In the genomic region with DNA sequence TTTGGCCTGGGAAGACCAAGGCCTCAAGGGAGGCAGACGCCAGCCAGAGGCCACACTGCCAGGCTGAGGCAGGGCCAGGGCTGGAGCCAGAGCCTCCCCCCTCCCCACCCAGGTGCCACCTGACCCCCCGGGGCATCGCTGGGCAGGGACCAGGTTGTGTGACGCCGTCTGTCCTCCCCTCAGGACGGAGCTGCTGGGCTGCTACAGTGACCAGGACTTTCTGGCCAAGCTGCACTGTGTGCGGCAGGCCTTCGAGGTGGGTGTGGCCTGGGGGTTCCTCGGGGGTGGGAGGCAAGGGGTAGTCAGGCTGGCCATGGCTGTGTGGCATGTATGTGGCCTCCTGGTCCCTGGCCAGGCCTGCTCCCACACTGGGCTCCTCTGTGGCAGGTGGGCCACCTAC, we compare ENCODE assay signal across 24 cellular contexts.
"Had no signal": no experiment of that assay in that cellular context is flagged by ENCODE, and none has a peak within 500 bp of the region (broad histone marks: within the 10 kb centered on the region; RNA-seq: fewer than 3 reads in every experiment).

No MANE protein-coding gene starts in this region.

- ATAC-seq: foreskin keratinocyte; gastroesophageal sphincter; heart left ventricle; left lung; naive thymus-derived CD4-positive, alpha-beta T cell; pancreas; sciatic nerve; stimulated activated effector memory CD8-positive, alpha-beta T cell treated with anti-CD3 and anti-CD28 coated beads, Interleukin-12 subunit alpha, Interleukin-12 subunit beta, amount 100 ng/mL, for 72 hours had no signal

- H3K4me3 ChIP-seq: esophagus muscularis mucosa, gastroesophageal sphincter, heart left ventricle, hepatocyte, left lung, pancreas, smooth muscle cell, stomach, thyroid gland had no signal

- H3K9me3 ChIP-seq: esophagus muscularis mucosa, gastroesophageal sphincter, heart left ventricle, left lung, pancreas, stomach, thyroid gland had no signal

- H3K79me2 ChIP-seq: hepatocyte had no signal

- DNase-seq: cerebellar nuclear complex; cortex of kidney; foreskin keratinocyte; heart left ventricle; kidney; left lung; mesenchymal stem cell; midbrain; naive thymus-derived CD4-positive, alpha-beta T cell; occipital lobe; retina; stimulated activated CD4-positive, alpha-beta T cell treated with anti-CD3 and anti-CD28 coated beads, Interleukin-2, amount 100 ng/mL, for 24 hours; stimulated activated CD4-positive, alpha-beta T cell treated with anti-CD3 and anti-CD28 coated beads, Interleukin-4, amount 100 ng/mL, for 24 hours; stimulated activated naive CD4-positive, alpha-beta T cell treated with Interleukin-2 at 50 U/mL for 16 hours; stomach; thyroid gland had no signal

- H2AFZ ChIP-seq: hepatocyte had no signal

- H3K4me1 ChIP-seq: esophagus muscularis mucosa, foreskin keratinocyte, gastroesophageal sphincter, pancreas, thyroid gland had no signal

- H3K4me2 ChIP-seq: hepatocyte, smooth muscle cell had no signal

- H3K27ac ChIP-seq: epithelial cell of prostate, esophagus muscularis mucosa, foreskin keratinocyte, gastroesophageal sphincter, heart left ventricle, hepatocyte, left lung, pancreas, stomach, thyroid gland had no signal

- FAIRE-seq: kidney, pancreas had no signal

- H3K27me3 ChIP-seq: esophagus muscularis mucosa, foreskin keratinocyte, gastroesophageal sphincter, heart left ventricle, hepatocyte, left lung, pancreas, stomach, thyroid gland had no signal
